ENCODE assay signal across 8 cellular contexts in genomic region chr6:6810727-6811126, GRCh38.
DNase-seq lines count a peak whose midpoint lies in the region; ATAC-seq, FAIRE-seq and TF ChIP-seq lines count a peak whose summit lies in the region.

No MANE protein-coding gene starts in this region.

- H3K27me3 Mint-ChIP-seq in T-cell: peaks cover 5 to 10% of the 10 kb centered on the region in 2 donors

- peak overlapping the region; percentile 56 for H3K27ac ChIP-seq in A673 (ENCODE audit: low read depth, low read length, poor library complexity, severe bottlenecking)
- H3K27ac ChIP-seq in keratinocyte (ENCODE audit: control insufficient read depth, insufficient read depth, low read length): peak overlapping the region; percentile 83

- H3K4me1 ChIP-seq in A673 (ENCODE audit: insufficient read depth, low read length, poor library complexity, severe bottlenecking) (peaks cover 15% of the 10 kb centered on the region), keratinocyte (ENCODE audit: control insufficient read depth, extremely low read depth, insufficient read depth, low read length) (peaks cover 20% of the 10 kb centered on the region)

- ATAC-seq in GM19043 (IDR thresholded peaks at IDR 0.05; ENCODE audit: low read depth, unreplicated experiment) (peak; percentile 65), T-cell (replicated peaks in 1 of 4) (peak in 2 of 4 experiments; percentile 24 to 40), GM18517 (IDR thresholded peaks at IDR 0.05; ENCODE audit: unreplicated experiment) (no peak), left ventricle myocardium superior (no peak)

- peaks cover 22 to 23% (median 22%) of the 10 kb centered on the region in 3 donors for H3K4me1 Mint-ChIP-seq in T-cell

- H3K9me1 ChIP-seq in keratinocyte (ENCODE audit: control insufficient read depth, extremely low read depth, insufficient read depth, low read length): no peaks in the 10 kb centered on the region

- no peak overlapping the region for H2AFZ ChIP-seq in keratinocyte (ENCODE audit: control insufficient read depth, low read length)

- peak overlapping the region; percentile 66 for H3K9ac ChIP-seq in keratinocyte (ENCODE audit: control insufficient read depth, extremely low read depth, insufficient read depth, low read length)

- H3K36me3 ChIP-seq in A673 (ENCODE audit: insufficient read depth, low read length, poor library complexity, severe bottlenecking) (no peaks in the 10 kb centered on the region), keratinocyte (ENCODE audit: control insufficient read depth in 2 of 2, extremely low read depth in 1 of 2, insufficient read depth in 2 of 2, low read length in 2 of 2) (no peaks in the 10 kb centered on the region)

- peak overlapping the region; percentile 83 to 90 (median 86) for H3K4me3 Mint-ChIP-seq in T-cell

- peak overlapping the region; percentile 72 for H3K4me2 ChIP-seq in keratinocyte (ENCODE audit: control insufficient read depth, extremely low read depth, insufficient read depth, low read depth, low read length)

- no peaks in the 10 kb centered on the region for H3K9me3 ChIP-seq in A673 (ENCODE audit: low read depth, low read length, poor library complexity, severe bottlenecking)
- no peaks in the 10 kb centered on the region for H3K9me3 ChIP-seq in keratinocyte (ENCODE audit: control insufficient read depth, low read depth, low read length)

- no peaks in the 10 kb centered on the region for H3K36me3 Mint-ChIP-seq in T-cell

- no peaks in the 10 kb centered on the region for H3K79me2 ChIP-seq in keratinocyte (ENCODE audit: control insufficient read depth, insufficient read depth, low read length)

- peak overlapping the region in 1 of 2 donors; percentile 86 for H3K27ac Mint-ChIP-seq in T-cell

- intact Hi-C loops in A673 (cut with micrococcal nuclease; ENCODE audit: unreplicated experiment) (no loop called here), left ventricle myocardium superior (cut with micrococcal nuclease) (no loop called here)

- CTCF ChIA-PET in A673 (lab: Charles Lee) (no interaction called here), T-cell (lab: Charles Lee) (interaction anchor here in 1 of 2 donors (0.9 kb wide), 1 partner anchor 433 kb away, joined by 3 read pairs; no protein-coding TSS in a partner anchor)

- H3K27me3 ChIP-seq in A673 (replicated peaks; ENCODE audit: insufficient read depth, low read depth, low read length, poor library complexity): no peaks in the 10 kb centered on the region
- H3K27me3 ChIP-seq in keratinocyte (ENCODE audit: control insufficient read depth, extremely low read depth, insufficient read depth, low read length): no peaks in the 10 kb centered on the region

- POLR2A ChIA-PET in A673 (lab: Charles Lee; ENCODE audit: low non-redundant PET): no interaction called here
- POLR2A ChIA-PET in T-cell (lab: Charles Lee): no interaction called here

- dilution Hi-C loops in keratinocyte (cut with MboI; ENCODE audit: extremely low pct_ligation_motif_present, low sequenced_read_pairs): no loop called here

- TSS peak; percentile 66 for BruUV-seq in A673 (replicated peaks; lab: Mats Ljungman, UMichigan)

- H3K9me3 Mint-ChIP-seq in T-cell: no peaks in the 10 kb centered on the region

- DNase-seq in A673 (ENCODE audit: low spot score) (no peak), T-cell (peak in 6 of 34 experiments; percentile 2 to 15 (median 6)), keratinocyte (ENCODE audit: low read depth, low spot score) (no peak), D341Med (ENCODE audit: low spot score) (no peak), MV-4-11 (lab: John Stamatoyannopoulos, UW) (no peak), left ventricle myocardium superior (no peak)

- no peaks in the 10 kb centered on the region for H4K20me1 ChIP-seq in keratinocyte (ENCODE audit: control insufficient read depth, extremely low read depth, insufficient read depth, low read length)

- H3K4me3 ChIP-seq in A673 (ENCODE audit: low read depth, low read length, poor library complexity, severe bottlenecking) (peak overlapping the region; percentile 35), keratinocyte (ENCODE audit: control insufficient read depth in 2 of 3, extremely low read depth in 1 of 3, insufficient read depth in 2 of 3, low read depth in 1 of 3, low read length in 3 of 3) (peak overlapping the region in 2 of 3 experiments; percentile 10 to 50)

- TF ChIP-seq CTCF in A673 (conservative IDR thresholded peaks at IDR 0.05; ENCODE audit: low read depth, low read length): no peak
- TF ChIP-seq CTCF in keratinocyte (optimal IDR thresholded peaks at IDR 0.05 in 1 of 3, IDR thresholded peaks at IDR 0.05 in 1 of 3, conservative IDR thresholded peaks at IDR 0.05 in 1 of 3; ENCODE audit: extremely low read depth in 1 of 3, insufficient read depth in 2 of 3, low read length in 3 of 3): no peak

- no peak for FAIRE-seq in keratinocyte (lab: Jason Lieb, UNC)
